8 cellular contexts compared by ENCODE assay signal in genomic region chr3:48428088-48428862, GRCh38. TPM values are rescaled to one million over a fixed set of nuclear protein-coding genes. Genes with fewer than 3 reads are reported as not detected.
DNase-seq lines count a peak whose midpoint lies in the region; ATAC-seq lines count a peak whose summit lies in the region.

No MANE protein-coding gene starts in this region.

- no peaks in the 10 kb centered on the region for H3K9me3 Mint-ChIP-seq in activated T-cell treated with anti-CD3 and anti-CD28 coated beads, Interleukin-2, amount 50 U/mL, for 4 hours
- H3K9me3 Mint-ChIP-seq in activated T-helper 2 cell treated with anti-CD3 and anti-CD28 coated beads, Interferon-gamma antibody, Interleukin-2, Interleukin-4, amounts not matched to agents 10 μg/mL and 5 μg/mL and 100 μg/mL, durations not matched to agents 14 hours and 24 hours and 36 hours = no peaks in the 10 kb centered on the region

- H3K27ac ChIP-seq in stomach smooth muscle (ENCODE audit: low read length) = peak overlapping the region; percentile 92

- no peaks in the 10 kb centered on the region for H3K27me3 ChIP-seq in stomach smooth muscle (ENCODE audit: control insufficient read depth in 1 of 2, insufficient read depth in 2 of 2, low read length in 2 of 2)

- peaks cover 7% of the 10 kb centered on the region for H3K4me1 Mint-ChIP-seq in activated T-cell treated with anti-CD3 and anti-CD28 coated beads, Interleukin-2, amount 50 U/mL, for 4 hours (ENCODE audit: low read depth)
- peaks cover 4% of the 10 kb centered on the region for H3K4me1 Mint-ChIP-seq in activated T-helper 2 cell treated with anti-CD3 and anti-CD28 coated beads, Interferon-gamma antibody, Interleukin-2, Interleukin-4, amounts not matched to agents 10 μg/mL and 5 μg/mL and 100 μg/mL, durations not matched to agents 14 hours and 24 hours and 36 hours (ENCODE audit: low read depth)

- H3K4me3 ChIP-seq in stomach smooth muscle (ENCODE audit: low read length in 2 of 2) = peak overlapping the region; percentile 34 to 76

- no peak for DNase-seq in activated T-cell treated with anti-CD3 and anti-CD28 coated beads, Interleukin-2, amount 50 U/mL, for 4 hours
- DNase-seq in activated T-cell treated with anti-CD3 and anti-CD28 coated beads, Interleukin-2, amount 50 U/mL, for 1 hour = no peak
- DNase-seq in activated T-helper 2 cell treated with anti-CD3 and anti-CD28 coated beads, Interferon-gamma antibody, Interleukin-2, Interleukin-4, amounts not matched to agents 10 μg/mL and 5 μg/mL and 100 μg/mL, durations not matched to agents 14 hours and 24 hours and 36 hours (ENCODE audit: low spot score) = no peak
- DNase-seq in iPS-NIHi7 (ENCODE audit: extremely low spot score) (peak; percentile 54), OCI-M1 (lab: John Stamatoyannopoulos, UW) (no peak)
- no peak for DNase-seq in stimulated activated CD4-positive, alpha-beta T cell treated with anti-CD3 and anti-CD28 coated beads, Interleukin-2, amount 100 ng/mL, for 24 hours

- ATAC-seq in activated T-cell treated with anti-CD3 and anti-CD28 coated beads, Interleukin-2, amount 50 U/mL, for 4 hours = no peak
- ATAC-seq in GM18868 (IDR thresholded peaks at IDR 0.05; ENCODE audit: unreplicated experiment) = no peak

- no peak overlapping the region for H3K27ac Mint-ChIP-seq in activated T-helper 2 cell treated with anti-CD3 and anti-CD28 coated beads, Interferon-gamma antibody, Interleukin-2, Interleukin-4, amounts not matched to agents 10 μg/mL and 5 μg/mL and 100 μg/mL, durations not matched to agents 14 hours and 24 hours and 36 hours

- H3K9ac ChIP-seq in stomach smooth muscle (ENCODE audit: low read length in 2 of 2) = peak overlapping the region; percentile 75 to 76

- no peaks in the 10 kb centered on the region for H3K9me3 ChIP-seq in stomach smooth muscle (ENCODE audit: control insufficient read depth in 2 of 2, low read length in 2 of 2)

- H3K4me1 ChIP-seq in stomach smooth muscle (ENCODE audit: control insufficient read depth, insufficient read depth, low read length) = peaks cover 75% of the 10 kb centered on the region

- peaks cover 2% of the 10 kb centered on the region for H3K36me3 Mint-ChIP-seq in activated T-cell treated with anti-CD3 and anti-CD28 coated beads, Interleukin-2, amount 50 U/mL, for 4 hours (ENCODE audit: insufficient read depth)
- peaks cover 16% of the 10 kb centered on the region for H3K36me3 Mint-ChIP-seq in activated T-helper 2 cell treated with anti-CD3 and anti-CD28 coated beads, Interferon-gamma antibody, Interleukin-2, Interleukin-4, amounts not matched to agents 10 μg/mL and 5 μg/mL and 100 μg/mL, durations not matched to agents 14 hours and 24 hours and 36 hours (ENCODE audit: low read depth)

- H3K4me3 Mint-ChIP-seq in activated T-cell treated with anti-CD3 and anti-CD28 coated beads, Interleukin-2, amount 50 U/mL, for 4 hours = peak overlapping the region; percentile 44
- peak overlapping the region; percentile 44 for H3K4me3 Mint-ChIP-seq in activated T-helper 2 cell treated with anti-CD3 and anti-CD28 coated beads, Interferon-gamma antibody, Interleukin-2, Interleukin-4, amounts not matched to agents 10 μg/mL and 5 μg/mL and 100 μg/mL, durations not matched to agents 14 hours and 24 hours and 36 hours (ENCODE audit: low read depth)

- H3K27me3 Mint-ChIP-seq in activated T-cell treated with anti-CD3 and anti-CD28 coated beads, Interleukin-2, amount 50 U/mL, for 4 hours (ENCODE audit: low read depth) = peaks cover 9% of the 10 kb centered on the region
- H3K27me3 Mint-ChIP-seq in activated T-helper 2 cell treated with anti-CD3 and anti-CD28 coated beads, Interferon-gamma antibody, Interleukin-2, Interleukin-4, amounts not matched to agents 10 μg/mL and 5 μg/mL and 100 μg/mL, durations not matched to agents 14 hours and 24 hours and 36 hours (ENCODE audit: low read depth) = peaks cover 17% of the 10 kb centered on the region

- peaks cover 8 to 13% of the 10 kb centered on the region in 2 donors for H3K36me3 ChIP-seq in stomach smooth muscle (ENCODE audit: control insufficient read depth in 2 of 2, insufficient read depth in 2 of 2, low read length in 2 of 2)

- intact Hi-C loops in activated T-helper 2 cell treated with anti-CD3 and anti-CD28 coated beads, Interferon-gamma antibody, Interleukin-2, Interleukin-4, amounts not matched to agents 10 μg/mL and 5 μg/mL and 100 μg/mL, durations not matched to agents 14 hours and 24 hours and 36 hours (cut with micrococcal nuclease) = no loop called here

RNA-seq across cellular contexts. Expression of gene PLXNB1, which starts 1.6 kb away (rescaled TPM):
- 1 to 10 TPM; 6.0 to 7.2 (median 6.8) TPM for total RNA-seq in activated T-cell treated with anti-CD3 and anti-CD28 coated beads, Interleukin-2, amount 50 U/mL, for 4 hours
- 6.8 and 7.0 TPM in 2 replicates for total RNA-seq in activated T-helper 2 cell treated with anti-CD3 and anti-CD28 coated beads, Interferon-gamma antibody, Interleukin-2, Interleukin-4, amounts not matched to agents 10 μg/mL and 5 μg/mL and 100 μg/mL, durations not matched to agents 14 hours and 24 hours and 36 hours

RNA-seq across cellular contexts. Expression of gene CCDC51, which starts 11.6 kb away (rescaled TPM):
- 10 to 100 TPM; 21.7 to 29.4 (median 24.7) TPM for total RNA-seq in activated T-cell treated with anti-CD3 and anti-CD28 coated beads, Interleukin-2, amount 50 U/mL, for 4 hours
- 22.2 and 23.7 TPM in 2 replicates for total RNA-seq in activated T-helper 2 cell treated with anti-CD3 and anti-CD28 coated beads, Interferon-gamma antibody, Interleukin-2, Interleukin-4, amounts not matched to agents 10 μg/mL and 5 μg/mL and 100 μg/mL, durations not matched to agents 14 hours and 24 hours and 36 hours

RNA-seq across cellular contexts. Expression of gene TMA7, which starts 11.8 kb away (rescaled TPM):
- 100 to 1,000 TPM; 306 to 337 (median 326) TPM for total RNA-seq in activated T-cell treated with anti-CD3 and anti-CD28 coated beads, Interleukin-2, amount 50 U/mL, for 4 hours
- total RNA-seq in activated T-helper 2 cell treated with anti-CD3 and anti-CD28 coated beads, Interferon-gamma antibody, Interleukin-2, Interleukin-4, amounts not matched to agents 10 μg/mL and 5 μg/mL and 100 μg/mL, durations not matched to agents 14 hours and 24 hours and 36 hours = 270 and 289 TPM in 2 replicates

RNA-seq across cellular contexts. Expression of gene ATRIP, which starts 18.3 kb away (rescaled TPM):
- 10 to 100 TPM; 17.3 to 17.6 (median 17.5) TPM for total RNA-seq in activated T-cell treated with anti-CD3 and anti-CD28 coated beads, Interleukin-2, amount 50 U/mL, for 4 hours
- 16.9 and 17.5 TPM in 2 replicates for total RNA-seq in activated T-helper 2 cell treated with anti-CD3 and anti-CD28 coated beads, Interferon-gamma antibody, Interleukin-2, Interleukin-4, amounts not matched to agents 10 μg/mL and 5 μg/mL and 100 μg/mL, durations not matched to agents 14 hours and 24 hours and 36 hours

RNA-seq across cellular contexts. Expression of gene FBXW12, which starts 56.3 kb away (rescaled TPM):
- not detected for total RNA-seq in activated T-cell treated with anti-CD3 and anti-CD28 coated beads, Interleukin-2, amount 50 U/mL, for 4 hours
- total RNA-seq in activated T-helper 2 cell treated with anti-CD3 and anti-CD28 coated beads, Interferon-gamma antibody, Interleukin-2, Interleukin-4, amounts not matched to agents 10 μg/mL and 5 μg/mL and 100 μg/mL, durations not matched to agents 14 hours and 24 hours and 36 hours = 0.14 TPM in 1 of 2 replicates, not detected in the other
